In the genomic region with DNA sequence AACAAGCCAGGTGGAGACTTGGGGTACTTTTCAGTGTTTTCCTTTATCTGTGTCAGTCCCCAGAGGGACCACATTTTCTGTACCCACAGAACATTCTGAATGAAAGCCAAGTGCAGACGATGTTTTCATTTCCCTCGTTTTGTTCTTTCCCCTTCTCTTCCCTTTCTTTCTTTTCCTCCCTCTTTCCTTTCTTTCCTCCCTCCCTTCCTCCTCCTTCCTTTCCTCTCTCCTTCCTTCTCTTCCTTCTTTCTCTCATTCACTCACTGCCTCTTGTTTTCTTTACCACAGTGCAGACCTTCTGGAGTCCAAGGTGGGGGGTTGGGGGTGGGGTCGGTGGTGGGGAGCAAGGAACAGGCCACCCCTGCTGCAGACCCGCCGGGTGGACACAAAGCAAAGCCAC, we compare ENCODE assay signal across 10 cellular contexts.
"Had no signal": no experiment of that assay in that cellular context is flagged by ENCODE, and none has a peak within 500 bp of the region (broad histone marks: within the 10 kb centered on the region; RNA-seq: fewer than 3 reads in every experiment).

No MANE protein-coding gene starts in this region.

- H3K27me3 ChIP-seq: MG63, SJSA1 had no signal

- H3K9me3 ChIP-seq: MG63, SJSA1 had no signal

- H3K36me3 ChIP-seq: MG63, SJSA1 had no signal

- H3K4me3 ChIP-seq: MG63, SJSA1, SK-N-MC had no signal

- H3K27ac ChIP-seq: SJSA1, SK-N-MC had no signal

- H3K4me1 ChIP-seq: SJSA1 had no signal

- DNase-seq: IMR-90, NCI-H1048, NCI-H187 treated with DMSO at 0.1 percent for 48 hours, NCI-H446 treated with DMSO at 0.1 percent for 48 hours, NCI-H510A treated with DMSO at 0.1 percent for 48 hours, Right ventricle myocardium superior, SIG-M5 had no signal
